Comparison of ENCODE assay signal across 8 cellular contexts in genomic region chr19:41895745-41896580, GRCh38. TPM values are rescaled to one million over a fixed set of nuclear protein-coding genes. Genes with fewer than 3 reads are reported as not detected.
DNase-seq lines count a peak whose midpoint lies in the region; ATAC-seq, FAIRE-seq and TF ChIP-seq lines count a peak whose summit lies in the region.
"Had no signal": no experiment of that assay in that cellular context is flagged by ENCODE, and none has a peak within 500 bp of the region (broad histone marks: within the 10 kb centered on the region; RNA-seq: fewer than 3 reads in every experiment).

No MANE protein-coding gene starts in this region.

- H3K36me3 Mint-ChIP-seq in naive thymus-derived CD4-positive, alpha-beta T cell, result peaks cover 7 to 32% (median 26%) of the 10 kb centered on the region in 5 donors

- CTCF ChIA-PET in naive thymus-derived CD4-positive, alpha-beta T cell (lab: Charles Lee), result interaction anchor here (1.0 to 1.5 kb wide), 3 partner anchors 9 to 23 kb away, joined by 3 to 4 read pairs (median 4); no protein-coding TSS in a partner anchor

- H3K4me3 ChIP-seq in H7 (ENCODE audit: insufficient read depth, low read depth, low read length), result no peak overlapping the region
- H3K4me3 ChIP-seq in naive thymus-derived CD4-positive, alpha-beta T cell (ENCODE audit: low read length), result no peak overlapping the region

- peak; percentile 77 for DNase-seq in H7
- DNase-seq in naive thymus-derived CD4-positive, alpha-beta T cell, result no peak
- DNase-seq in H54 (ENCODE audit: insufficient read length, low spot score), result no peak
- no peak for DNase-seq in NCI-H1105 treated with DMSO at 0.1 percent for 48 hours (lab: John Stamatoyannopoulos, UW)

- H3K27ac ChIP-seq in VCaP, result no peak overlapping the region
- H3K27ac ChIP-seq in naive thymus-derived CD4-positive, alpha-beta T cell (ENCODE audit: low read depth, low read length), result peak overlapping the region; percentile 67

- H3K36me3 ChIP-seq in H7 (replicated peaks; ENCODE audit: control insufficient read depth, insufficient read depth, low read length), result peaks cover 9% of the 10 kb centered on the region
- peaks cover 28 to 88% (median 44%) of the 10 kb centered on the region in 3 experiments for H3K36me3 ChIP-seq in naive thymus-derived CD4-positive, alpha-beta T cell (ENCODE audit: control insufficient read depth in 2 of 3, insufficient read depth in 3 of 3, low read length in 3 of 3)

- POLR2A ChIA-PET in naive thymus-derived CD4-positive, alpha-beta T cell (lab: Charles Lee), result interaction anchor here (0.7 to 2.0 kb wide), 7 partner anchors 9 to 24 kb away, joined by 3 to 7 read pairs (median 4); no protein-coding TSS in a partner anchor

- peak; percentile 51 for TF ChIP-seq CTCF in VCaP (conservative IDR thresholded peaks at IDR 0.05)

- peaks cover 32 to 83% (median 56%) of the 10 kb centered on the region in 7 donors for H3K4me1 Mint-ChIP-seq in naive thymus-derived CD4-positive, alpha-beta T cell

- H3K9me3 Mint-ChIP-seq in naive thymus-derived CD4-positive, alpha-beta T cell, result no peaks in the 10 kb centered on the region

- no peak for FAIRE-seq in H54 (lab: Jason Lieb, UNC)
- FAIRE-seq: TTC549 had no signal

- ATAC-seq in naive thymus-derived CD4-positive, alpha-beta T cell, result no peak
- ATAC-seq: esophagus mucosa had no signal

- no peaks in the 10 kb centered on the region for H3K9me3 ChIP-seq in naive thymus-derived CD4-positive, alpha-beta T cell (ENCODE audit: control insufficient read depth in 2 of 3, low read length in 3 of 3)

- peaks cover 39 to 69% of the 10 kb centered on the region in 2 donors for H3K4me1 ChIP-seq in naive thymus-derived CD4-positive, alpha-beta T cell (ENCODE audit: control insufficient read depth in 2 of 2, insufficient read depth in 2 of 2, low read length in 2 of 2)

- no peak for TF ChIP-seq POLR2A in H54 (IDR thresholded peaks at IDR 0.05; ENCODE audit: low read depth, low read length)

- intact Hi-C loops in naive thymus-derived CD4-positive, alpha-beta T cell (cut with micrococcal nuclease), result no loop called here

- H3K27ac Mint-ChIP-seq in naive thymus-derived CD4-positive, alpha-beta T cell, result peak overlapping the region; percentile 53 to 95 (median 89)

- H3K27me3 ChIP-seq in H7 (ENCODE audit: control insufficient read depth, insufficient read depth, low read length), result no peaks in the 10 kb centered on the region
- no peaks in the 10 kb centered on the region for H3K27me3 ChIP-seq in naive thymus-derived CD4-positive, alpha-beta T cell (ENCODE audit: control insufficient read depth in 2 of 2, insufficient read depth in 2 of 2, low read length in 2 of 2)

- peak overlapping the region; percentile 8 to 74 (median 55) for H3K4me3 Mint-ChIP-seq in naive thymus-derived CD4-positive, alpha-beta T cell

- H3K27me3 Mint-ChIP-seq in naive thymus-derived CD4-positive, alpha-beta T cell, result no peaks in the 10 kb centered on the region

RNA-seq across cellular contexts. Expression of gene ARHGEF1, which starts 13.0 kb away (rescaled TPM):
- total RNA-seq in H7 (2014; rRNA removed; shearing (Covaris generic)), result 34.3 and 40.7 TPM in 2 replicates
- total RNA-seq in naive thymus-derived CD4-positive, alpha-beta T cell, result 1,000 to 10,000 TPM in 4 of 5 experiments, 100 to 1,000 TPM in 1; 662 to 1,236 (median 1,141) TPM
- polyA plus RNA-seq in naive thymus-derived CD4-positive, alpha-beta T cell, result 100 to 1,000 TPM; 184 to 367 TPM

RNA-seq across cellular contexts. Expression of gene CD79A, which starts 18.9 kb away (rescaled TPM):
- 0.55 TPM in 1 of 2 replicates, not detected in the other for total RNA-seq in H7 (2014; rRNA removed; shearing (Covaris generic))
- 10 to 100 TPM in 1 of 5 experiments, 1 to 10 TPM in 4; 2.6 to 27.9 (median 2.8) TPM for total RNA-seq in naive thymus-derived CD4-positive, alpha-beta T cell
- polyA plus RNA-seq in naive thymus-derived CD4-positive, alpha-beta T cell, result 10 to 100 TPM in 1 of 2 donors, 1 to 10 TPM in 1; 9.6 to 16.8 TPM

RNA-seq across cellular contexts. Expression of gene ERFL, which starts 32.3 kb away (rescaled TPM):
- total RNA-seq in H7 (2014; rRNA removed; shearing (Covaris generic)), result 0.15 TPM in 1 of 2 replicates, not detected in the other
- 10 to 100 TPM in 2 of 5 experiments, 1 to 10 TPM in 3; 3.0 to 15.0 (median 8.0) TPM for total RNA-seq in naive thymus-derived CD4-positive, alpha-beta T cell
- not detected for polyA plus RNA-seq in naive thymus-derived CD4-positive, alpha-beta T cell
- total RNA-seq: esophagus mucosa had no signal

RNA-seq across cellular contexts. Expression of gene RPS19, which starts 35.9 kb away (rescaled TPM):
- total RNA-seq in H7 (2014; rRNA removed; shearing (Covaris generic)), result 2,022 and 3,019 TPM in 2 replicates
- 1,000 to 10,000 TPM; 2,739 to 3,712 (median 3,396) TPM for total RNA-seq in naive thymus-derived CD4-positive, alpha-beta T cell
- polyA plus RNA-seq in naive thymus-derived CD4-positive, alpha-beta T cell, result 1,000 to 10,000 TPM; 6,645 to 7,822 TPM

RNA-seq across cellular contexts. Expression of gene DMRTC2, which starts 51.1 kb away (rescaled TPM):
- total RNA-seq in H7 (2014; rRNA removed; shearing (Covaris generic)), result not detected in 2 replicates
- total RNA-seq in naive thymus-derived CD4-positive, alpha-beta T cell, result under 1 TPM in 1 of 5 experiments, not detected in 4; 0.12 TPM
- polyA plus RNA-seq in naive thymus-derived CD4-positive, alpha-beta T cell, result not detected
- total RNA-seq: esophagus mucosa, subcutaneous adipose tissue had no signal

Comparison
In these comparisons a context has a peak if more than half of its experiments do, and no peak if none do; other contexts are left out.
1. RNA of gene ARHGEF1, which starts 13.0 kb away (total RNA-seq): 662 to 1,236 TPM in naive thymus-derived CD4-positive, alpha-beta T cell; 34.3 to 40.7 TPM in H7; every median in the first group is over 10 times any median in the second.